Comparison of ENCODE assay signal across 17 cellular contexts in the genomic region with DNA sequence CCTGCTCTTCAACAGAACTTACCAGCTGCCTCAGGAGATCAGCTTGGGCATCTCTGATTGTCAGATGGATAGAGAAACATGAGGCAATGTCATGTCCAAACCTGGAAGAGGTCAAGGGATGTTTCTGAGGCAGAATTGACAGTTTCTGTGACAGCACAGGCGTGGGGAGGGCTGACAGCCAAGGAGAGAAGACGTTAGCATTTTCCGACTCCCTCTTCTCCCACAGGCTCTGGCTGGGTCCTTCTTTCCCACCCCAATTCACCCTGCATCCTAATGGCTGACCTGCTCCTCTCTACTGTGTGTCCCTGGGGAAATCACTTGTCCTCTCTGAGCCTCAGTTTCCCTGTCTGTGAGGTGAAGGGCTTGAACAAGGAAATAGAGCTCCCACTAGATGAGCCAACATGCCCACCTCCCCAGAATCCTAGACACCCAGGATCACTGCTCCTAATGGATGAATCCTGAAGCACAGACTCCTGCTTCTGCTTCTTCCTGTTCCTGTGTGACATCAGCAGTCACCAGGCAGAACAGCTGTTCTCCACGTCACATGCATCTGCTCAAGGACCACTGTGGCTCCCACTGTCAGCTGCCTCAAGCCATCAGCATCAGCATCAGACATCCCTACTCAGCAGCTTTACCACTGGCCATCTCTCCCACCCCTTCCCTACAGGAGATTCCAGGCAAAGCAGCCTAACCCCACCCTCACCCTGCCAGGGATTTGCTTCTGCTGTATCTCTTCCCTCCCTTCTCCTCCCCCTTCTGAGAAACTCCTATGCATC.
A peak's percentile ranks its signal among the peaks of the same experiment; 100 is the strongest.
DNase-seq lines count a peak whose midpoint lies in the region; ATAC-seq and TF ChIP-seq lines count a peak whose summit lies in the region.
"Had no signal": no experiment of that assay in that cellular context is flagged by ENCODE, and none has a peak within 500 bp of the region (broad histone marks: within the 10 kb centered on the region; RNA-seq: fewer than 3 reads in every experiment).

No MANE protein-coding gene starts in this region.

- TF ChIP-seq CTCF in fibroblast of mammary gland (conservative IDR thresholded peaks at IDR 0.05; ENCODE audit: control insufficient read depth, insufficient read depth, low read depth, low read length) (no peak), stomach (IDR thresholded peaks at IDR 0.05) (no peak)

- H3K36me3 ChIP-seq in stomach: no peaks in the 10 kb centered on the region
- H3K36me3 ChIP-seq: SJSA1, upper lobe of right lung had no signal

- DNase-seq in cardiac septum (ENCODE audit: low spot score): peak; percentile 55
- no peak for DNase-seq in Right ventricle myocardium inferior (ENCODE audit: missing footprints)
- DNase-seq in RPMI7951 (ENCODE audit: low read depth): peak; percentile 14
- peak; percentile 10 for DNase-seq in fibroblast of mammary gland (ENCODE audit: low read depth)
- peak; percentile 10 for DNase-seq in stomach
- no peak for DNase-seq in activated CD4-positive, alpha-beta T cell treated with anti-CD3 and anti-CD28 coated beads for 4 hours
- DNase-seq in stimulated activated CD4-positive, alpha-beta T cell treated with anti-CD3 and anti-CD28 coated beads, Interleukin-15, amount 100 ng/mL, for 24 hours: no peak
- no peak for DNase-seq in NCI-H146 treated with DMSO at 0.1 percent for 48 hours (lab: John Stamatoyannopoulos, UW; ENCODE audit: unreplicated experiment)
- DNase-seq: central memory CD4-positive, alpha-beta T cell; NCI-H187; NCI-H774; retina; stimulated activated CD4-positive, alpha-beta T cell treated with anti-CD3 and anti-CD28 coated beads, Interleukin-2, amount 100 ng/mL, for 48 hours; upper lobe of right lung had no signal

- WGBS in stomach, 5 donors: 43 to 61% (median 57%) methylated on average over 4 of the region's 4 CpGs

- intact Hi-C loops in cardiac septum (cut with DNase I) (no loop called here), Right ventricle myocardium inferior (cut with DNase I) (no loop called here), stomach (cut with DNase I; ENCODE audit: low total_unique reads) (no loop called here)

- peaks cover 0 to 7% (median 2%) of the 10 kb centered on the region in 4 donors for H3K9me3 ChIP-seq in stomach
- H3K9me3 ChIP-seq: SJSA1, upper lobe of right lung had no signal

- H3K27ac ChIP-seq in stomach: no peak overlapping the region
- H3K27ac ChIP-seq: SJSA1, upper lobe of right lung had no signal

- H3K27me3 ChIP-seq in stomach: peaks cover 0 to 85% (median 5%) of the 10 kb centered on the region in 3 donors
- H3K27me3 ChIP-seq: SJSA1 had no signal

- no peak for ATAC-seq in Right ventricle myocardium inferior
- ATAC-seq: activated naive CD4-positive, alpha-beta T cell treated with anti-CD3 and anti-CD28 coated beads, Interleukin-2, amount 50 U/mL, for 72 hours; naive thymus-derived CD8-positive, alpha-beta T cell; upper lobe of right lung had no signal

- H3K4me3 ChIP-seq in fibroblast of mammary gland (ENCODE audit: control insufficient read depth, low read depth, low read length) (no peak overlapping the region), stomach (no peak overlapping the region)
- H3K4me3 ChIP-seq: SJSA1, upper lobe of right lung had no signal

- H3K4me1 ChIP-seq in stomach: no peaks in the 10 kb centered on the region
- H3K4me1 ChIP-seq: SJSA1, upper lobe of right lung had no signal

- no peak for TF ChIP-seq POLR2A in stomach (IDR thresholded peaks at IDR 0.05)

- no peak for TF ChIP-seq EP300 in stomach (IDR thresholded peaks at IDR 0.05)

Comparison
In these comparisons a context has a peak if more than half of its experiments do, and no peak if none do; other contexts are left out.
1. DNase-seq: peak in cardiac septum (single experiment), RPMI7951 (single experiment), fibroblast of mammary gland (single experiment) and stomach (single experiment); none in Right ventricle myocardium inferior (single experiment), activated CD4-positive, alpha-beta T cell treated with anti-CD3 and anti-CD28 coated beads for 4 hours (0 of 2), stimulated activated CD4-positive, alpha-beta T cell treated with anti-CD3 and anti-CD28 coated beads, Interleukin-15, amount 100 ng/mL, for 24 hours (single experiment) and NCI-H146 treated with DMSO at 0.1 percent for 48 hours (single experiment).